In genomic region chr17:46977348-46977747, GRCh38 we compare ENCODE assay signal across 1 cellular context.
A peak's percentile ranks its signal among the peaks of the same experiment; 100 is the strongest.
TF ChIP-seq lines count a peak whose summit lies in the region.

No MANE protein-coding gene starts in this region.

TF ChIP-seq in HEK293, 187 proteins besides CTCF, POLR2A, EP300 and RAD21 (continued from another document and continues in another):
- TF ChIP-seq ZBTB44 (tag by site-specific recombination; IDR thresholded peaks at IDR 0.05) (peak; percentile 77), ZNF560 (tag by site-specific recombination; IDR thresholded peaks at IDR 0.05; ENCODE audit: borderline replicate concordance) (no peak), ZSCAN18 (tag by site-specific recombination; IDR thresholded peaks at IDR 0.05) (no peak), ZNF184 (tag by site-specific recombination; IDR thresholded peaks at IDR 0.05) (no peak), ZNF623 (tag by site-specific recombination; IDR thresholded peaks at IDR 0.05) (no peak), ZNF76 (tag by site-specific recombination; IDR thresholded peaks at IDR 0.05; ENCODE audit: borderline replicate concordance, low read depth) (no peak), OSR2 (tag by site-specific recombination; IDR thresholded peaks at IDR 0.05) (no peak), ZNF223 (tag by site-specific recombination; IDR thresholded peaks at IDR 0.05) (no peak), MYNN (tag by site-specific recombination; IDR thresholded peaks at IDR 0.05; ENCODE audit: borderline replicate concordance) (no peak), TRIM28 (IDR thresholded peaks at IDR 0.05; ENCODE audit: borderline replicate concordance, low read length) (no peak), ZNF175 (tag by site-specific recombination; IDR thresholded peaks at IDR 0.05) (no peak), ZNF449 (tag by site-specific recombination; IDR thresholded peaks at IDR 0.05) (no peak), PATZ1 (tag by site-specific recombination; IDR thresholded peaks at IDR 0.05) (peak; percentile 38), ZNF341 (tag by site-specific recombination; IDR thresholded peaks at IDR 0.05; ENCODE audit: low read depth) (no peak), ELK4 (IDR thresholded peaks at IDR 0.05; ENCODE audit: borderline replicate concordance, low read depth, low read length) (no peak), ZNF404 (tag by site-specific recombination; IDR thresholded peaks at IDR 0.05) (no peak), GFI1B (tag by site-specific recombination; IDR thresholded peaks at IDR 0.05) (no peak), ZFP37 (tag by site-specific recombination; IDR thresholded peaks at IDR 0.05) (no peak), ZFP3 (tag by site-specific recombination; IDR thresholded peaks at IDR 0.05; ENCODE audit: low read depth) (no peak), ZNF311 (tag by site-specific recombination; IDR thresholded peaks at IDR 0.05; ENCODE audit: borderline replicate concordance) (no peak), SALL2 (tag by site-specific recombination; IDR thresholded peaks at IDR 0.05; ENCODE audit: borderline replicate concordance) (no peak), KLF9 (tag by site-specific recombination; IDR thresholded peaks at IDR 0.05; ENCODE audit: low read depth) (no peak), ZNF513 (tag by site-specific recombination; IDR thresholded peaks at IDR 0.05) (no peak), ZNF624 (tag by site-specific recombination; IDR thresholded peaks at IDR 0.05) (no peak), PRDM2 (tag by site-specific recombination; IDR thresholded peaks at IDR 0.05; ENCODE audit: borderline replicate concordance) (no peak), ZNF335 (tag by site-specific recombination; conservative IDR thresholded peaks at IDR 0.05) (no peak; the same call in 1 of the 2 replicates), ZNF704 (tag by site-specific recombination; IDR thresholded peaks at IDR 0.05) (no peak), ZNF112 (tag by site-specific recombination; IDR thresholded peaks at IDR 0.05) (no peak), HIC1 (tag by site-specific recombination; IDR thresholded peaks at IDR 0.05) (no peak), ZNF555 (tag by site-specific recombination; conservative IDR thresholded peaks at IDR 0.05) (no peak), ZNF366 (tag by site-specific recombination; conservative IDR thresholded peaks at IDR 0.05) (no peak), ZNF747 (tag by site-specific recombination; IDR thresholded peaks at IDR 0.05) (no peak), ZNF596 (tag by site-specific recombination; IDR thresholded peaks at IDR 0.05) (no peak), ZNF239 (tag by site-specific recombination; IDR thresholded peaks at IDR 0.05) (no peak), KLF17 (tag by site-specific recombination; IDR thresholded peaks at IDR 0.05) (no peak), BCL11B (tag by site-specific recombination; IDR thresholded peaks at IDR 0.05; ENCODE audit: low read depth) (no peak), ZNF423 (tag by site-specific recombination; IDR thresholded peaks at IDR 0.05) (no peak), SP2 (tag by site-specific recombination; IDR thresholded peaks at IDR 0.05) (peak; percentile 47), ZBTB26 (tag by site-specific recombination; optimal IDR thresholded peaks at IDR 0.05) (no peak), ZNF146 (tag by site-specific recombination; IDR thresholded peaks at IDR 0.05) (no peak)
